1 cellular context compared by ENCODE assay signal in genomic region chr16:85621698-85622433, GRCh38.
TF ChIP-seq lines count a peak whose summit lies in the region.

No MANE protein-coding gene starts in this region.

TF ChIP-seq in HepG2, 621 proteins besides CTCF, POLR2A, EP300 and RAD21 (continued from another document):
- no peak for TF ChIP-seq ZC3H13 (CRISPR knock-in tag; IDR thresholded peaks at IDR 0.05)
- TF ChIP-seq MED8 (CRISPR knock-in tag; IDR thresholded peaks at IDR 0.05; ENCODE audit: insufficient replicate concordance) = no peak
